ENCODE assay signal across 17 cellular contexts in genomic region chrX:72693477-72693876, GRCh38. TPM values are rescaled to one million over a fixed set of nuclear protein-coding genes. Genes with fewer than 3 reads are reported as not detected.
DNase-seq lines count a peak whose midpoint lies in the region; ATAC-seq, FAIRE-seq and TF ChIP-seq lines count a peak whose summit lies in the region.
"Had no signal": no experiment of that assay in that cellular context is flagged by ENCODE, and none has a peak within 500 bp of the region (broad histone marks: within the 10 kb centered on the region; RNA-seq: fewer than 3 reads in every experiment).

No MANE protein-coding gene starts in this region.

- peaks cover 15% of the 10 kb centered on the region for H3K4me1 ChIP-seq in PC-3 (ENCODE audit: insufficient read depth, low read length)

- no peaks in the 10 kb centered on the region for H3K9me3 ChIP-seq in PC-3 (ENCODE audit: low read length)

- no peaks in the 10 kb centered on the region for H3F3A ChIP-seq in PC-3 (ENCODE audit: low read length, unreplicated experiment)

- no peak overlapping the region for H3K4me2 ChIP-seq in PC-3 (ENCODE audit: low read length)

- H3K9me2 ChIP-seq in PC-3 (replicated peaks; ENCODE audit: low read length), result no peaks in the 10 kb centered on the region

- H3K9ac ChIP-seq in PC-3 (ENCODE audit: low read length), result no peak overlapping the region
- H3K9ac ChIP-seq: GM23248 had no signal

- ATAC-seq in PC-3 (no peak), esophagus mucosa (no peak)

- no peak overlapping the region for H2AFZ ChIP-seq in PC-3 (ENCODE audit: low read length)
- H2AFZ ChIP-seq: GM23248 had no signal

- POLR2A ChIA-PET in PC-3 (lab: Charles Lee; ENCODE audit: unreplicated experiment), result no interaction called here

- peak; percentile 28 for FAIRE-seq in HTR-8/SVneo (lab: Jason Lieb, UNC)
- FAIRE-seq: GM12892, GM19239, H1 had no signal

- no peaks in the 10 kb centered on the region for H4K20me1 ChIP-seq in PC-3 (ENCODE audit: low read length)

- TF ChIP-seq CTCF in PC-3 (conservative IDR thresholded peaks at IDR 0.05; ENCODE audit: low read depth, low read length), result no peak

- no peak for DNase-seq in HTR-8/SVneo (ENCODE audit: insufficient read length, low spot score)
- DNase-seq in PC-3, result no peak
- DNase-seq in epithelial cell of prostate (ENCODE audit: low read depth, low spot score), result no peak
- no peak for DNase-seq in middle frontal gyrus (ENCODE audit: extremely low spot score, low spot score)
- DNase-seq in activated CD8-positive, alpha-beta memory T cell treated with anti-CD3 and anti-CD28 coated beads for 24 hours, result no peak
- DNase-seq: Calu3; CD4-positive, alpha-beta memory T cell; COR-L47; DMS79 treated with DMSO at 0.1 percent for 48 hours; GF-D8; GM23248; H7; HCEC 1CT had no signal

- H3K27ac ChIP-seq in PC-3 (ENCODE audit: low read length) (peak overlapping the region; percentile 38; the same call in 1 of the 2 replicates), epithelial cell of prostate (peak overlapping the region; percentile 43)
- H3K27ac ChIP-seq: GM23248 had no signal

- intact Hi-C loops in PC-3 (cut with micrococcal nuclease), result no loop called here

- H3K27me3 ChIP-seq in PC-3 (ENCODE audit: low read length), result no peaks in the 10 kb centered on the region

- CTCF ChIA-PET in PC-3 (lab: Charles Lee), result no interaction called here

- H3K4me3 ChIP-seq in PC-3 (ENCODE audit: low read length), result no peak overlapping the region
- H3K4me3 ChIP-seq: GM23248 had no signal

- no peaks in the 10 kb centered on the region for H3K79me2 ChIP-seq in PC-3 (ENCODE audit: low read length)

- H3K36me3 ChIP-seq in PC-3 (ENCODE audit: low read depth, low read length), result peaks cover 8% of the 10 kb centered on the region; the same call in 1 of the 2 replicates

- BruUV-seq in PC-3 (replicated peaks; lab: Mats Ljungman, UMichigan), result no TSS peak

RNA-seq across cellular contexts. Expression of gene PHKA1, which starts 20.6 kb away (rescaled TPM):
- total RNA-seq in PC-3 (2014; rRNA removed), result 28.5 and 33.7 TPM in 2 replicates
- 6.7 TPM for total RNA-seq in esophagus mucosa
